In genomic region chr5:1004598-1005361, GRCh38 we compare ENCODE assay signal across 2 cellular contexts.
TF ChIP-seq lines count a peak whose summit lies in the region.

No MANE protein-coding gene starts in this region.

TF ChIP-seq in SK-N-SH treated with all-trans-retinoic acid at 6 μM for 48 hours, 23 proteins besides CTCF, POLR2A, EP300 and RAD21 (continued from another document):
- no peak for TF ChIP-seq BACH2 (CRISPR knock-in tag; IDR thresholded peaks at IDR 0.05; ENCODE audit: borderline replicate concordance)
- TF ChIP-seq TCF4 (CRISPR knock-in tag; IDR thresholded peaks at IDR 0.05; ENCODE audit: borderline replicate concordance): no peak
- TF ChIP-seq ISL1 (CRISPR knock-in tag; IDR thresholded peaks at IDR 0.05): no peak
- TF ChIP-seq PATZ1 (CRISPR knock-in tag; IDR thresholded peaks at IDR 0.05; ENCODE audit: borderline replicate concordance): no peak
- no peak for TF ChIP-seq ZNF70 (CRISPR knock-in tag; IDR thresholded peaks at IDR 0.05)
- no peak for TF ChIP-seq SNAI2 (CRISPR knock-in tag; IDR thresholded peaks at IDR 0.05)
- TF ChIP-seq ZFP3 (CRISPR knock-in tag; IDR thresholded peaks at IDR 0.05): no peak
- no peak for TF ChIP-seq ESRRG (CRISPR knock-in tag; IDR thresholded peaks at IDR 0.05)
- TF ChIP-seq OSR1 (CRISPR knock-in tag; IDR thresholded peaks at IDR 0.05): no peak
- TF ChIP-seq POU6F1 (CRISPR knock-in tag; IDR thresholded peaks at IDR 0.05; ENCODE audit: borderline replicate concordance, low read depth): no peak
- TF ChIP-seq PPARA (CRISPR knock-in tag; IDR thresholded peaks at IDR 0.05; ENCODE audit: borderline replicate concordance): no peak
- no peak for TF ChIP-seq ZNF565 (CRISPR knock-in tag; conservative IDR thresholded peaks at IDR 0.05; ENCODE audit: low read depth)
- no peak for TF ChIP-seq RARB (CRISPR knock-in tag; IDR thresholded peaks at IDR 0.05)
- TF ChIP-seq ZC3H10 (CRISPR knock-in tag; IDR thresholded peaks at IDR 0.05): no peak
- no peak for TF ChIP-seq ZFP30 (CRISPR knock-in tag; IDR thresholded peaks at IDR 0.05)
- TF ChIP-seq CSDC2 (CRISPR knock-in tag; IDR thresholded peaks at IDR 0.05): no peak
- TF ChIP-seq TSHZ2 (CRISPR knock-in tag; IDR thresholded peaks at IDR 0.05): no peak

TF ChIP-seq in GM12878, 131 proteins besides CTCF, POLR2A, EP300 and RAD21 (continued from another document):
- no peak for TF ChIP-seq SPI1 (IDR thresholded peaks at IDR 0.05; ENCODE audit: borderline replicate concordance, insufficient read depth, low read depth, low read length)
